10 cellular contexts compared by ENCODE assay signal in the genomic region with DNA sequence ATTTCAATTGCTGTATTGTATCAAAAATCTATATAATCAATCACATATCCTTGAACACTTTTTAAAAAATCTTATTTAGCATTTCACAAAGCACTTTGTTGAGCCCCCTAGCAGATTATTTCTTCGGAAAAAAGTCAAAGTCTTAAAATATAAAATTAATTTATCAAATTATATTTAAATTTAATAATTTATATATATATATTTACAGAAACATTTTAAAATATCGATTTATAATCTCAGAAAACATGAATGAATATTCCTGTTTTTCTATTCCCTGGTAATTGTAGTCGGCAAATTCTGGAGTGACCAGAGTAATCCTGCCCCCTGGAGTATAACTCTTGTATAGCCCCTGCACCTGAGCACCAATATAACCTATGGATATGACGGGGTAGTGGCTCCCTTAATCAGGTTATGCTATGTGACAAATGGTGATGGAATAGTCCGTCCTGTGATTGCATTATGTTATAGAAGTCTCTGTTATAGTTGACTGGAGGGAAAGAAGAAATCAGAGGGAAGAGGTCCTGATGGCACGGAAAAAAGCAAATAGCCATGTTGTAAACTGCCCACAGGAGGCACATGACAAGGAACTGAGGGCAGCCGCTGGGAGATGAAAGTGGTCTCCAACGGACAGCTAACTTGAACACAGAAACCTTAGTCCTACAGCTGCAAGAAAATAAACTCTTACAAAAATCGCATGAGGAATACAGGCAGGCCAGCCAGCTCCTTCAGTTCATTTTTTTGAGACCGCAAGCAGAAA.
A peak's percentile ranks its signal among the peaks of the same experiment; 100 is the strongest.
DNase-seq lines count a peak whose midpoint lies in the region; ATAC-seq, FAIRE-seq and TF ChIP-seq lines count a peak whose summit lies in the region.
"Had no signal": no experiment of that assay in that cellular context is flagged by ENCODE, and none has a peak within 500 bp of the region (broad histone marks: within the 10 kb centered on the region; RNA-seq: fewer than 3 reads in every experiment).

No MANE protein-coding gene starts in this region.

- H4K8ac ChIP-seq in H1 (ENCODE audit: extremely low read depth, insufficient read depth, low read length): no peak overlapping the region

- H3K9ac ChIP-seq in H1 (replicated peaks in 1 of 4; ENCODE audit: extremely low read depth in 1 of 4, low read depth in 3 of 4, low read length in 3 of 4): no peak overlapping the region

- H3K23ac ChIP-seq in H1 (ENCODE audit: insufficient read length): no peak overlapping the region

- no peaks in the 10 kb centered on the region for H3K79me1 ChIP-seq in H1 (ENCODE audit: low read depth, low read length)

- no peak overlapping the region for H3K56ac ChIP-seq in H1 (replicated peaks; ENCODE audit: insufficient read length, low read depth, low read length)

- no peaks in the 10 kb centered on the region for H4K20me1 ChIP-seq in H1 (replicated peaks in 1 of 2; ENCODE audit: control insufficient read depth in 1 of 2, insufficient read depth in 2 of 2, low read length in 2 of 2)

- no peaks in the 10 kb centered on the region for H3K79me2 ChIP-seq in H1 (ENCODE audit: control insufficient read depth in 1 of 2, insufficient read depth in 2 of 2, low read length in 2 of 2)

- H3K4me1 Mint-ChIP-seq in stimulated activated naive CD8-positive, alpha-beta T cell treated with anti-CD3 and anti-CD28 coated beads, Interleukin-15, amount 100 ng/mL, for 72 hours: no peaks in the 10 kb centered on the region
- H3K4me1 Mint-ChIP-seq: CD8-positive, alpha-beta memory T cell had no signal

- H2AK5ac ChIP-seq in H1 (ENCODE audit: low read depth, low read length): no peak overlapping the region

- no peaks in the 10 kb centered on the region for H3K27me3 Mint-ChIP-seq in stimulated activated naive CD8-positive, alpha-beta T cell treated with anti-CD3 and anti-CD28 coated beads, Interleukin-15, amount 100 ng/mL, for 72 hours

- H3K4me1 ChIP-seq in H1 (replicated peaks in 1 of 4; ENCODE audit: control insufficient read depth in 3 of 4, insufficient read depth in 4 of 4, low read length in 3 of 4): no peaks in the 10 kb centered on the region

- no peak overlapping the region for H2BK120ac ChIP-seq in H1 (replicated peaks; ENCODE audit: low read depth, low read length)

- H3K4me2 ChIP-seq in H1 (ENCODE audit: insufficient read depth in 1 of 2, low read depth in 2 of 2, low read length in 2 of 2): no peak overlapping the region

- no peaks in the 10 kb centered on the region for H3K9me3 ChIP-seq in H1 (ENCODE audit: insufficient read depth in 2 of 2, low read depth in 1 of 2, low read length in 1 of 2)

- H2BK5ac ChIP-seq in H1 (ENCODE audit: low read depth, low read length): no peak overlapping the region

- no peak overlapping the region for H3K4me3 Mint-ChIP-seq in stimulated activated naive CD8-positive, alpha-beta T cell treated with anti-CD3 and anti-CD28 coated beads, Interleukin-15, amount 100 ng/mL, for 72 hours
- H3K4me3 Mint-ChIP-seq: CD8-positive, alpha-beta memory T cell had no signal

- H3K27me3 ChIP-seq in H1 (replicated peaks in 1 of 4; ENCODE audit: control insufficient read depth in 3 of 4, extremely low read depth in 1 of 4, insufficient read depth in 3 of 4, low read length in 3 of 4): no peaks in the 10 kb centered on the region

- 0 out of 2 replicates have a peak overlapping the region, but pooled peaks have one; percentile 40 for H2AFZ ChIP-seq in H1 (ENCODE audit: low read length)

- WGBS in H1 (ENCODE audit: extremely low coverage in 1 of 2, insufficient coverage in 1 of 2, insufficient read length in 1 of 2, insufficient replicate concordance in 2 of 2, low coverage in 1 of 2, low lambda C conversion rate in 2 of 2, missing lambda C conversion rate in 1 of 2), 2 experiments: 72% methylated on average over 10 of the region's 10 CpGs; no CpG with 5 or more reads in 1 of the 2 experiments

- no peak overlapping the region for H4K5ac ChIP-seq in H1 (ENCODE audit: insufficient read length, low read depth, low read length)

- no peak for TF ChIP-seq EP300 in H1 (IDR thresholded peaks at IDR 0.05; ENCODE audit: borderline replicate concordance in 1 of 2, low read depth in 2 of 2, low read length in 2 of 2)

- no peak overlapping the region for H3K27ac Mint-ChIP-seq in stimulated activated naive CD8-positive, alpha-beta T cell treated with anti-CD3 and anti-CD28 coated beads, Interleukin-15, amount 100 ng/mL, for 72 hours
- H3K27ac Mint-ChIP-seq: CD8-positive, alpha-beta memory T cell had no signal

- H2BK12ac ChIP-seq in H1 (ENCODE audit: low read depth, low read length): no peak overlapping the region

- H3K14ac ChIP-seq in H1 (ENCODE audit: insufficient read length): no peak overlapping the region

- FAIRE-seq in H1 (lab: Jason Lieb, UNC) (no peak), urothelium cell line (lab: Jason Lieb, UNC) (peak; percentile 53)

- H3K36me3 ChIP-seq in H1 (ENCODE audit: control insufficient read depth in 2 of 4, insufficient read depth in 4 of 4, low read length in 3 of 4): no peaks in the 10 kb centered on the region

- no peak overlapping the region for H4K91ac ChIP-seq in H1 (replicated peaks; ENCODE audit: insufficient read length, low read length)

- H3K4ac ChIP-seq in H1 (replicated peaks; ENCODE audit: insufficient read length, low read depth, low read length): no peak overlapping the region

- DNase-seq in stimulated activated naive CD8-positive, alpha-beta T cell treated with anti-CD3 and anti-CD28 coated beads, Interleukin-15, Interleukin-2, amounts not matched to agents 100 U/mL and 50 U/mL, for 24 hours: peak; percentile 5
- no peak for DNase-seq in stimulated activated naive CD8-positive, alpha-beta T cell treated with anti-CD3 and anti-CD28 coated beads, Interleukin-15, amount 100 ng/mL, for 72 hours
- peak; percentile 24 for DNase-seq in NCI-H526 treated with DMSO at 0.1 percent for 48 hours (lab: John Stamatoyannopoulos, UW)
- DNase-seq in H1 (ENCODE audit: low read depth in 1 of 2, low spot score in 2 of 2): peak; percentile 7 to 66
- peak; percentile 30 for DNase-seq in urothelium cell line (ENCODE audit: low spot score)
- no peak for DNase-seq in pons (ENCODE audit: low spot score)
- DNase-seq: CD8-positive, alpha-beta memory T cell; cortex of kidney had no signal

- POLR2A ChIA-PET in H1 (lab: Charles Lee; ENCODE audit: partially characterized antibody): no interaction called here

- no peak overlapping the region for H3K27ac ChIP-seq in H1 (ENCODE audit: low read depth, low read length)

- no peak for TF ChIP-seq POLR2A in H1 (IDR thresholded peaks at IDR 0.05; ENCODE audit: control extremely low read depth in 1 of 2, low read depth in 2 of 2, low read length in 2 of 2)

- peak; percentile 71 to 77 for TF ChIP-seq RAD21 in H1 (IDR thresholded peaks at IDR 0.05 in 1 of 2, conservative IDR thresholded peaks at IDR 0.05 in 1 of 2; ENCODE audit: low read depth in 2 of 2, low read length in 2 of 2)

- no peak overlapping the region for H3K4me3 ChIP-seq in H1 (ENCODE audit: extremely low read depth in 1 of 4, insufficient read depth in 2 of 4, low read depth in 3 of 4, low read length in 4 of 4)

- no peak overlapping the region for H2BK15ac ChIP-seq in H1 (ENCODE audit: low read length)

- ATAC-seq in stimulated activated naive CD8-positive, alpha-beta T cell treated with anti-CD3 and anti-CD28 coated beads, Interleukin-15, Interleukin-2, amounts not matched to agents 100 U/mL and 50 U/mL, for 24 hours: no peak
- ATAC-seq in stimulated activated naive CD8-positive, alpha-beta T cell treated with anti-CD3 and anti-CD28 coated beads, Interleukin-15, amount 100 ng/mL, for 72 hours: no peak
- ATAC-seq in GM21526 (IDR thresholded peaks at IDR 0.05; ENCODE audit: low FRiP score, unreplicated experiment): no peak
- no peak for ATAC-seq in HG03460 (IDR thresholded peaks at IDR 0.05; ENCODE audit: unreplicated experiment)

- peak in 2 of 3 experiments; percentile 56 to 67; a peak in 3 of 4 replicates for TF ChIP-seq CTCF in H1 (IDR thresholded peaks at IDR 0.05; ENCODE audit: control extremely low read depth in 1 of 3, insufficient read depth in 1 of 3, low read depth in 1 of 3, low read length in 3 of 3)

- peaks cover 6 to 13% of the 10 kb centered on the region in 2 donors for H3K9me3 Mint-ChIP-seq in stimulated activated naive CD8-positive, alpha-beta T cell treated with anti-CD3 and anti-CD28 coated beads, Interleukin-15, amount 100 ng/mL, for 72 hours

- no peak overlapping the region for H2BK20ac ChIP-seq in H1 (ENCODE audit: low read length)

- H3K23me2 ChIP-seq in H1 (ENCODE audit: low read depth, low read length): no peaks in the 10 kb centered on the region; the same call in 1 of the 2 replicates

- CTCF ChIA-PET in H1 (lab: Charles Lee; ENCODE audit: partially characterized antibody): interaction anchor here (0.6 to 1.2 kb wide), 3 partner anchors 11 to 610 kb away, joined by 4 to 7 read pairs (median 4); no protein-coding TSS in a partner anchor

- no peak overlapping the region for H3K18ac ChIP-seq in H1 (ENCODE audit: extremely low read depth, low read length)

TF ChIP-seq in H1, 55 proteins besides CTCF, POLR2A, EP300 and RAD21 (continues in another document):
- TF ChIP-seq KDM1A (IDR thresholded peaks at IDR 0.05; ENCODE audit: borderline replicate concordance, low read length): no peak
- TF ChIP-seq NANOG (IDR thresholded peaks at IDR 0.05; ENCODE audit: insufficient read depth, low read depth, low read length, poor library complexity, severe bottlenecking): no peak
- no peak for TF ChIP-seq MAFK (IDR thresholded peaks at IDR 0.05; ENCODE audit: low read depth, low read length)
- no peak for TF ChIP-seq RNF2 (IDR thresholded peaks at IDR 0.05; ENCODE audit: borderline replicate concordance, low read depth, low read length, missing control alignments, poor library complexity, severe bottlenecking)

Comparison
In these comparisons a context has a peak if more than half of its experiments do, and no peak if none do; other contexts are left out.
1. DNase-seq: peak in stimulated activated naive CD8-positive, alpha-beta T cell treated with anti-CD3 and anti-CD28 coated beads, Interleukin-15, Interleukin-2, amounts not matched to agents 100 U/mL and 50 U/mL, for 24 hours (single experiment), NCI-H526 treated with DMSO at 0.1 percent for 48 hours (single experiment), H1 (2 of 2) and urothelium cell line (single experiment); none in stimulated activated naive CD8-positive, alpha-beta T cell treated with anti-CD3 and anti-CD28 coated beads, Interleukin-15, amount 100 ng/mL, for 72 hours (0 of 2) and pons (single experiment).